In genomic region chr6:33415831-33416230, GRCh38 we compare ENCODE assay signal across 8 cellular contexts. TPM values are rescaled to one million over a fixed set of nuclear protein-coding genes. Genes with fewer than 3 reads are reported as not detected.
DNase-seq lines count a peak whose midpoint lies in the region; ATAC-seq and TF ChIP-seq lines count a peak whose summit lies in the region.

No MANE protein-coding gene starts in this region.

- no peak for DNase-seq in activated naive CD4-positive, alpha-beta T cell treated with anti-CD3 and anti-CD28 coated beads for 36 hours
- no peak for DNase-seq in activated naive CD4-positive, alpha-beta T cell (lab: John Stamatoyannopoulos, UW)
- DNase-seq in activated naive CD4-positive, alpha-beta T cell treated with anti-CD3 and anti-CD28 coated beads, Interleukin-2, amount 50 U/mL, for 72 hours (ENCODE audit: low spot score in 2 of 2): no peak
- DNase-seq in transverse colon: no peak
- no peak for DNase-seq in stimulated activated CD4-positive, alpha-beta T cell treated with anti-CD3 and anti-CD28 coated beads, Interleukin-4, amount 100 ng/mL, for 4 hours
- no peak for DNase-seq in DMS79 (lab: John Stamatoyannopoulos, UW)

- no peak overlapping the region for H3K27ac ChIP-seq in iPS-20b (ENCODE audit: low read length)
- peak overlapping the region in 3 of 4 donors; percentile 21 to 93 (median 91) for H3K27ac ChIP-seq in transverse colon

- intact Hi-C loops in activated naive CD4-positive, alpha-beta T cell treated with anti-CD3 and anti-CD28 coated beads for 36 hours (cut with micrococcal nuclease): loop anchor here (2.0 to 5.0 kb wide), 3 partner anchors 15 to 821 kb away; partner anchors contain the start of genes HMGA1 and PSMB8
- intact Hi-C loops in transverse colon (cut with DNase I; ENCODE audit: low total_unique reads): loop anchor here (5.0 to 10.0 kb wide), 2 partner anchors 101 to 1631 kb away; partner anchors contain the start of genes TAPBP and ZBTB22

- H3K27me3 Mint-ChIP-seq in activated naive CD4-positive, alpha-beta T cell treated with anti-CD3 and anti-CD28 coated beads for 36 hours (ENCODE audit: low read depth): no peaks in the 10 kb centered on the region

- in situ Hi-C loops in transverse colon (cut with MboI; ENCODE audit: low pct_ligation_motif_present in 1 of 4, low pct_unique_long_range_greater_than_20kb in 1 of 4, low sequenced_read_pairs in 3 of 4): loop anchor here in 1 of 4 donors (25.0 kb wide), 1 partner anchor 454 kb away; the partner anchor contains the start of genes BRD2 and HLA-DMA

- peak overlapping the region; percentile 11 for H3K4me3 Mint-ChIP-seq in activated naive CD4-positive, alpha-beta T cell treated with anti-CD3 and anti-CD28 coated beads for 36 hours

- no peak for TF ChIP-seq POLR2A in transverse colon (IDR thresholded peaks at IDR 0.05)

- H3K9ac ChIP-seq in iPS-20b (ENCODE audit: low read depth, low read length): no peak overlapping the region

- no peaks in the 10 kb centered on the region for H3K9me3 ChIP-seq in iPS-20b (ENCODE audit: insufficient read depth, low read depth, low read length)
- no peaks in the 10 kb centered on the region for H3K9me3 ChIP-seq in transverse colon

- H3K36me3 Mint-ChIP-seq in activated naive CD4-positive, alpha-beta T cell treated with anti-CD3 and anti-CD28 coated beads for 36 hours (ENCODE audit: low read depth): peaks cover 22% of the 10 kb centered on the region
- peaks cover 17 to 34% of the 10 kb centered on the region in 2 donors for H3K36me3 Mint-ChIP-seq in activated naive CD4-positive, alpha-beta T cell treated with anti-CD3 and anti-CD28 coated beads, Interleukin-2, amount 50 U/mL, for 72 hours

- CTCF ChIA-PET in activated naive CD4-positive, alpha-beta T cell treated with anti-CD3 and anti-CD28 coated beads for 36 hours (lab: Charles Lee): interaction anchor here (1.5 to 2.0 kb wide), 2 partner anchors 10 to 13 kb away, joined by 4 to 6 read pairs; no protein-coding TSS in a partner anchor

- H3K27ac Mint-ChIP-seq in activated naive CD4-positive, alpha-beta T cell treated with anti-CD3 and anti-CD28 coated beads for 36 hours: peak overlapping the region; percentile 99
- peak overlapping the region; percentile 86 to 99 for H3K27ac Mint-ChIP-seq in activated naive CD4-positive, alpha-beta T cell treated with anti-CD3 and anti-CD28 coated beads, Interleukin-2, amount 50 U/mL, for 72 hours

- H3K4me1 Mint-ChIP-seq in activated naive CD4-positive, alpha-beta T cell treated with anti-CD3 and anti-CD28 coated beads for 36 hours (ENCODE audit: low read depth): peaks cover 70% of the 10 kb centered on the region

- H3K36me3 ChIP-seq in iPS-20b (ENCODE audit: insufficient read depth, low read depth, low read length) (peaks cover 44% of the 10 kb centered on the region), transverse colon (peaks cover 0 to 24% (median 8%) of the 10 kb centered on the region in 4 donors)

- TF ChIP-seq CTCF in transverse colon (IDR thresholded peaks at IDR 0.05): no peak

- no peaks in the 10 kb centered on the region for H3K9me3 Mint-ChIP-seq in activated naive CD4-positive, alpha-beta T cell treated with anti-CD3 and anti-CD28 coated beads for 36 hours
- H3K9me3 Mint-ChIP-seq in activated naive CD4-positive, alpha-beta T cell treated with anti-CD3 and anti-CD28 coated beads, Interleukin-2, amount 50 U/mL, for 72 hours: no peaks in the 10 kb centered on the region

- TF ChIP-seq EP300 in transverse colon (IDR thresholded peaks at IDR 0.05; ENCODE audit: low read depth): no peak

- 57 to 72% methylated on average over 1 to 9 of the region's 9 CpGs for whole genome bisulfite sequencing in transverse colon (ENCODE audit: low coverage in 1 of 2), 2 donors

- ATAC-seq in activated naive CD4-positive, alpha-beta T cell treated with anti-CD3 and anti-CD28 coated beads, Interleukin-2, amount 50 U/mL, for 72 hours: no peak
- ATAC-seq in GM21825 (IDR thresholded peaks at IDR 0.05; ENCODE audit: unreplicated experiment): no peak

- H3K4me3 ChIP-seq in iPS-20b (ENCODE audit: low read length) (peak overlapping the region; percentile 91; the same call in 1 of the 2 replicates), transverse colon (no peak overlapping the region)

- H3K4me1 ChIP-seq in iPS-20b (ENCODE audit: insufficient read depth, low read length) (peaks cover 25% of the 10 kb centered on the region), transverse colon (peaks cover 31 to 69% (median 48%) of the 10 kb centered on the region in 4 donors)

- no peaks in the 10 kb centered on the region for H3K27me3 ChIP-seq in iPS-20b (ENCODE audit: insufficient read depth, low read length)
- H3K27me3 ChIP-seq in transverse colon: no peaks in the 10 kb centered on the region

RNA-seq across cellular contexts. Expression of gene CUTA, which starts 2.1 kb away (rescaled TPM):
- total RNA-seq in activated naive CD4-positive, alpha-beta T cell treated with anti-CD3 and anti-CD28 coated beads for 36 hours: 100 to 1,000 TPM; 163 to 181 TPM
- total RNA-seq in activated naive CD4-positive, alpha-beta T cell treated with anti-CD3 and anti-CD28 coated beads, Interleukin-2, amount 50 U/mL, for 72 hours: 100 to 1,000 TPM; 186 to 334 TPM
- total RNA-seq in transverse colon: 100 to 1,000 TPM in 2 of 4 donors, 10 to 100 TPM in 2; 18.9 to 134 (median 91.3) TPM

RNA-seq across cellular contexts. Expression of gene SYNGAP1, which starts 4.0 kb away (rescaled TPM):
- total RNA-seq in activated naive CD4-positive, alpha-beta T cell treated with anti-CD3 and anti-CD28 coated beads for 36 hours: 10 to 100 TPM; 35.1 to 42.2 TPM
- 10 to 100 TPM; 70.5 to 71.7 TPM for total RNA-seq in activated naive CD4-positive, alpha-beta T cell treated with anti-CD3 and anti-CD28 coated beads, Interleukin-2, amount 50 U/mL, for 72 hours
- 10 to 100 TPM in 2 of 4 donors, 1 to 10 TPM in 2; 4.9 to 37.2 (median 11.1) TPM for total RNA-seq in transverse colon

RNA-seq across cellular contexts. Expression of gene PHF1, which starts 5.0 kb away (rescaled TPM):
- total RNA-seq in activated naive CD4-positive, alpha-beta T cell treated with anti-CD3 and anti-CD28 coated beads for 36 hours: 10 to 100 TPM; 31.0 to 32.3 TPM
- total RNA-seq in activated naive CD4-positive, alpha-beta T cell treated with anti-CD3 and anti-CD28 coated beads, Interleukin-2, amount 50 U/mL, for 72 hours: 100 to 1,000 TPM in 1 of 2 donors, 10 to 100 TPM in 1; 27.5 to 156 TPM
- 100 to 1,000 TPM in 1 of 4 donors, 10 to 100 TPM in 3; 47.8 to 110 (median 48.4) TPM for total RNA-seq in transverse colon

RNA-seq across cellular contexts. Expression of gene KIFC1, which starts 24.2 kb away (rescaled TPM):
- 100 to 1,000 TPM; 107 TPM for total RNA-seq in activated naive CD4-positive, alpha-beta T cell treated with anti-CD3 and anti-CD28 coated beads for 36 hours
- 100 to 1,000 TPM; 103 to 170 TPM for total RNA-seq in activated naive CD4-positive, alpha-beta T cell treated with anti-CD3 and anti-CD28 coated beads, Interleukin-2, amount 50 U/mL, for 72 hours
- 10 to 100 TPM in 1 of 4 donors, 1 to 10 TPM in 3; 2.6 to 51.5 (median 5.8) TPM for total RNA-seq in transverse colon

RNA-seq across cellular contexts. Expression of gene ZBTB9, which starts 38.5 kb away (rescaled TPM):
- 1 to 10 TPM; 5.0 to 6.5 TPM for total RNA-seq in activated naive CD4-positive, alpha-beta T cell treated with anti-CD3 and anti-CD28 coated beads for 36 hours
- total RNA-seq in activated naive CD4-positive, alpha-beta T cell treated with anti-CD3 and anti-CD28 coated beads, Interleukin-2, amount 50 U/mL, for 72 hours: 10 to 100 TPM in 1 of 2 donors, 1 to 10 TPM in 1; 9.4 to 12.5 TPM
- 1 to 10 TPM in 2 of 4 donors, not detected in 2; 2.2 to 3.2 TPM for total RNA-seq in transverse colon
